20 cellular contexts compared by ENCODE assay signal in the genomic region with DNA sequence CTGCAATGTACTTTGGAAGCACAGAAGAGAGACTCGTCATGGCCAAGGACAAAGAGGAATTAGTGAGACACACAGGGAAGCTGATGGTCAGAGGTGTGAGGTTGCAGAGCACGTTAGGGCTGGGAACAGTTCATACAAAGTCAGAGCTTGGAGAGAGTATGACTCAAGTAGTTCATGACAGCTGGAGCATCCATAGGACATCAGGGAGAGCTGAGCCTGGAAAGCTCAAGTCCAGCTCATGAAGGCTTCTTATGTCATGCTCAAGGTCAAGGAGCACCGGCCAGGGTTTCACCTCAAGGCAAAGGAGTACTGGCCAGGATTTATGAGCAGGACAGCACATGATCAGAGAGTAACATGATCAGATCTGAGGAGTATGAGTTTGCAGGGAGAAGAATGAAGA.
DNase-seq lines count a peak whose midpoint lies in the region; ATAC-seq and TF ChIP-seq lines count a peak whose summit lies in the region.
"Had no signal": no experiment of that assay in that cellular context is flagged by ENCODE, and none has a peak within 500 bp of the region (broad histone marks: within the 10 kb centered on the region; RNA-seq: fewer than 3 reads in every experiment).

No MANE protein-coding gene starts in this region.

- DNase-seq in DMS79 treated with DMSO at 0.1 percent for 48 hours (lab: John Stamatoyannopoulos, UW) (peak; percentile 54), DMS79 (lab: John Stamatoyannopoulos, UW) (no peak), LHCN-M2 (ENCODE audit: low read depth) (peak; percentile 16), psoas muscle (no peak), Right ventricle myocardium superior (no peak)
- no peak for DNase-seq in activated CD4-positive, alpha-beta T cell treated with anti-CD3 and anti-CD28 coated beads for 1 hour
- no peak for DNase-seq in activated naive CD8-positive, alpha-beta T cell treated with anti-CD3 and anti-CD28 coated beads for 36 hours
- DNase-seq: Caco-2; CD4-positive, CD25-positive, alpha-beta regulatory T cell; CD8-positive, alpha-beta T cell; DMS153; GF-D8; GOT3; H7; HCEC 1CT had no signal

- no peak overlapping the region for H3K27ac Mint-ChIP-seq in activated naive CD8-positive, alpha-beta T cell treated with anti-CD3 and anti-CD28 coated beads for 36 hours
- H3K27ac Mint-ChIP-seq: B cell; CD8-positive, alpha-beta T cell had no signal

- H3K36me3 Mint-ChIP-seq in activated naive CD8-positive, alpha-beta T cell treated with anti-CD3 and anti-CD28 coated beads for 36 hours, result no peaks in the 10 kb centered on the region
- H3K36me3 Mint-ChIP-seq: CD4-positive, CD25-positive, alpha-beta regulatory T cell; CD8-positive, alpha-beta T cell had no signal

- H3K4me1 ChIP-seq in psoas muscle, result peaks cover 33% of the 10 kb centered on the region
- H3K4me1 ChIP-seq: BLaER1, Caco-2 had no signal

- ATAC-seq in esophagus mucosa (peak; percentile 76), psoas muscle (peak; percentile 36 to 72 (median 58)), Right ventricle myocardium superior (ENCODE audit: poor library complexity) (no peak)
- ATAC-seq: CD8-positive, alpha-beta T cell had no signal

- peak overlapping the region; percentile 19 for H3K27ac ChIP-seq in psoas muscle
- H3K27ac ChIP-seq: 22Rv1, BLaER1, C4-2B had no signal

- H3K36me3 ChIP-seq in psoas muscle (ENCODE audit: insufficient read depth in 1 of 2, low read depth in 1 of 2), result no peaks in the 10 kb centered on the region
- H3K36me3 ChIP-seq: BLaER1 had no signal

- no peaks in the 10 kb centered on the region for H3K9me3 ChIP-seq in psoas muscle
- H3K9me3 ChIP-seq: BLaER1, Caco-2 had no signal

- H3K4me3 ChIP-seq in psoas muscle, result no peak overlapping the region
- H3K4me3 ChIP-seq: BLaER1 had no signal

- H3K9me3 Mint-ChIP-seq in activated naive CD8-positive, alpha-beta T cell treated with anti-CD3 and anti-CD28 coated beads for 36 hours, result no peaks in the 10 kb centered on the region
- H3K9me3 Mint-ChIP-seq: CD8-positive, alpha-beta T cell had no signal

- peaks cover 8% of the 10 kb centered on the region for H3K4me1 Mint-ChIP-seq in activated naive CD8-positive, alpha-beta T cell treated with anti-CD3 and anti-CD28 coated beads for 36 hours
- H3K4me1 Mint-ChIP-seq: B cell; CD4-positive, CD25-positive, alpha-beta regulatory T cell had no signal

- 26 to 64% (median 33%) methylated on average over 3 of the region's 3 CpGs for WGBS in psoas muscle, 3 donors

- no peak for TF ChIP-seq CTCF in psoas muscle (IDR thresholded peaks at IDR 0.05)

- intact Hi-C loops in psoas muscle (cut with DNase I) (no loop called here), Right ventricle myocardium superior (cut with DNase I) (no loop called here)

- H3K4me3 Mint-ChIP-seq in activated naive CD8-positive, alpha-beta T cell treated with anti-CD3 and anti-CD28 coated beads for 36 hours, result no peak overlapping the region
- H3K4me3 Mint-ChIP-seq: B cell; CD4-positive, CD25-positive, alpha-beta regulatory T cell; CD8-positive, alpha-beta T cell had no signal

- peaks cover 4% of the 10 kb centered on the region for H3K27me3 Mint-ChIP-seq in activated naive CD8-positive, alpha-beta T cell treated with anti-CD3 and anti-CD28 coated beads for 36 hours

- no peaks in the 10 kb centered on the region for H3K27me3 ChIP-seq in psoas muscle (ENCODE audit: insufficient read depth in 3 of 3, low read length in 2 of 3)
- H3K27me3 ChIP-seq: BLaER1 had no signal

Comparison
In these comparisons a context has a peak if more than half of its experiments do, and no peak if none do; other contexts are left out.
1. DNase-seq: peak in DMS79 treated with DMSO at 0.1 percent for 48 hours (single experiment) and LHCN-M2 (single experiment); none in DMS79 (single experiment), psoas muscle (0 of 2), activated CD4-positive, alpha-beta T cell treated with anti-CD3 and anti-CD28 coated beads for 1 hour (single experiment), Right ventricle myocardium superior (single experiment) and activated naive CD8-positive, alpha-beta T cell treated with anti-CD3 and anti-CD28 coated beads for 36 hours (single experiment).